ENCODE assay signal across 34 cellular contexts in the genomic region with DNA sequence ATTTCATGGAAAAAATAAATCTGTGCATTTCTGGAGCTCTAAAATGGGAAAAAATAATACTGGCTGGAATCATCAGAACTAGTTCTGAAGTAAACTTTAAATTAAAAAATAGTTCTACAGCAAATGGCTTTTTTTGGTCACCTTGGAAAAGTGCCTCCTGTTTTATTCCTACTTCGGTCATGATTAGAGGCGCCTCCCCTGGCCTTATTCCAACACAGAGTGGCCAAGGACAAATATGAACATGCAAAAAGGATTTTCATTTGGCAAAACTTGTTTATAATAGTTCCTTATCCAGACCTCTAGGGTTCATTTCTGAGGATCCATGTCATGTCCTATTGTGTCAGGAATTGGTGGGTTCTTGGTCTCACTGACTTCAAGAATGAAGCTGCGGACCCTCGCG.
"Had no signal": no experiment of that assay in that cellular context is flagged by ENCODE, and none has a peak within 500 bp of the region (broad histone marks: within the 10 kb centered on the region; RNA-seq: fewer than 3 reads in every experiment).

No MANE protein-coding gene starts in this region.

- H3K4me3 ChIP-seq: MG63 had no signal

- H3K27me3 ChIP-seq: MG63 had no signal

- H3K27ac ChIP-seq: KMS-11 had no signal

- H3K36me3 ChIP-seq: MG63 had no signal

- DNase-seq: Karpas-422, Kasumi-1, MG63, MM.1S, MV-4-11, NCI-H1048, NCI-H1092, NCI-H1092 treated with DMSO at 0.1 percent for 48 hours, NCI-H1105, NCI-H1105 treated with DMSO at 0.1 percent for 48 hours, NCI-H1417, NCI-H1417 treated with DMSO at 0.1 percent for 48 hours, NCI-H1436, NCI-H1436 treated with DMSO at 0.1 percent for 48 hours, NCI-H146, NCI-H1694, NCI-H1694 treated with DMSO at 0.1 percent for 48 hours, NCI-H187, NCI-H187 treated with DMSO at 0.1 percent for 48 hours, NCI-H1930, NCI-H2029, NCI-H2029 treated with DMSO at 0.1 percent for 48 hours, NCI-H2081, NCI-H2081 treated with DMSO at 0.1 percent for 48 hours, NCI-H2107, NCI-H2171, NCI-H2171 treated with DMSO at 0.1 percent for 48 hours, NCI-H2227 treated with DMSO at 0.1 percent for 48 hours, NCI-H226, NCI-H345, NCI-H446, NCI-H446 treated with DMSO at 0.1 percent for 48 hours, NCI-H510A had no signal

- H3K9me3 ChIP-seq: MG63 had no signal
